In genomic region chr1:9872430-9873165, GRCh38 we compare ENCODE assay signal across 14 cellular contexts. TPM values are rescaled to one million over a fixed set of nuclear protein-coding genes. Genes with fewer than 3 reads are reported as not detected.
A peak's percentile ranks its signal among the peaks of the same experiment; 100 is the strongest.
DNase-seq lines count a peak whose midpoint lies in the region; ATAC-seq and TF ChIP-seq lines count a peak whose summit lies in the region.
"Had no signal": no experiment of that assay in that cellular context is flagged by ENCODE, and none has a peak within 500 bp of the region (broad histone marks: within the 10 kb centered on the region; RNA-seq: fewer than 3 reads in every experiment).

No MANE protein-coding gene starts in this region.

- H3K36me3 Mint-ChIP-seq in immature natural killer cell = no peaks in the 10 kb centered on the region
- no peaks in the 10 kb centered on the region for H3K36me3 Mint-ChIP-seq in activated naive CD4-positive, alpha-beta T cell treated with anti-CD3 and anti-CD28 coated beads, Interleukin-2, amount 50 U/mL, for 72 hours

- H3K4me3 Mint-ChIP-seq in immature natural killer cell = no peak overlapping the region
- H3K4me3 Mint-ChIP-seq: B cell had no signal

- no peak for TF ChIP-seq CTCF in astrocyte of the spinal cord (IDR thresholded peaks at IDR 0.05; ENCODE audit: low read depth, low read length)

- no peak overlapping the region for H3K4me3 ChIP-seq in astrocyte of the spinal cord (ENCODE audit: low read depth, low read length)
- H3K4me3 ChIP-seq: GM12878, tibial artery had no signal

- in situ Hi-C loops in astrocyte of the spinal cord (cut with HindIII; ENCODE audit: low sequenced_read_pairs) = no loop called here

- DNase-seq in Daoy (ENCODE audit: low read depth) = peak; percentile 67
- DNase-seq in NCI-H226 = peak; percentile 69
- peak; percentile 45 for DNase-seq in astrocyte of the spinal cord (ENCODE audit: low read depth, low spot score)
- peak; percentile 85 for DNase-seq in myocyte (ENCODE audit: low read depth)
- no peak for DNase-seq in immature natural killer cell
- no peak for DNase-seq in activated naive CD4-positive, alpha-beta T cell treated with anti-CD3 and anti-CD28 coated beads, Interleukin-2, amount 50 U/mL, for 72 hours (ENCODE audit: low spot score in 2 of 2)
- DNase-seq: activated gamma-delta T cell treated with Interleukin-2 at 50 U/mL for 16 hours, NCI-H1092 treated with DMSO at 0.1 percent for 48 hours, NCI-H748 treated with DMSO at 0.1 percent for 48 hours, tibial artery had no signal

- no peak overlapping the region for H3K27ac Mint-ChIP-seq in immature natural killer cell
- no peak overlapping the region for H3K27ac Mint-ChIP-seq in activated naive CD4-positive, alpha-beta T cell treated with anti-CD3 and anti-CD28 coated beads, Interleukin-2, amount 50 U/mL, for 72 hours
- H3K27ac Mint-ChIP-seq: B cell had no signal

- no peaks in the 10 kb centered on the region for H3K9me3 Mint-ChIP-seq in immature natural killer cell
- no peaks in the 10 kb centered on the region for H3K9me3 Mint-ChIP-seq in activated naive CD4-positive, alpha-beta T cell treated with anti-CD3 and anti-CD28 coated beads, Interleukin-2, amount 50 U/mL, for 72 hours

- peaks cover 7 to 19% of the 10 kb centered on the region in 2 donors for H3K4me1 Mint-ChIP-seq in immature natural killer cell

- no peak for ATAC-seq in GM18520 (IDR thresholded peaks at IDR 0.05; ENCODE audit: unreplicated experiment)
- no peak for ATAC-seq in activated naive CD4-positive, alpha-beta T cell treated with anti-CD3 and anti-CD28 coated beads, Interleukin-2, amount 50 U/mL, for 72 hours
- ATAC-seq in HG03095 (IDR thresholded peaks at IDR 0.05; ENCODE audit: unreplicated experiment) = no peak
- ATAC-seq: GM12878 had no signal

- peaks cover 0 to 4% (median 1%) of the 10 kb centered on the region in 3 donors for H3K27me3 Mint-ChIP-seq in immature natural killer cell (ENCODE audit: low read depth in 3 of 3)
- H3K27me3 Mint-ChIP-seq: B cell had no signal

RNA-seq across cellular contexts. Expression of gene CTNNBIP1, which starts 37.5 kb away (rescaled TPM):
- 17.0 and 24.3 TPM in 2 replicates for total RNA-seq in Daoy (2014; rRNA removed; shearing (Covaris generic))
- total RNA-seq in myocyte = 19.6 and 26.0 TPM in 2 replicates
- 23.9 TPM for polyA plus RNA-seq in myocyte (2012)
- 10 to 100 TPM; 41.0 to 51.5 (median 45.5) TPM for polyA plus RNA-seq in immature natural killer cell
- total RNA-seq in activated naive CD4-positive, alpha-beta T cell treated with anti-CD3 and anti-CD28 coated beads, Interleukin-2, amount 50 U/mL, for 72 hours = 10 to 100 TPM; 14.5 to 14.6 TPM

RNA-seq across cellular contexts. Expression of gene CLSTN1, which starts 48.8 kb away (rescaled TPM):
- total RNA-seq in Daoy (2014; rRNA removed; shearing (Covaris generic)) = 37.5 and 41.7 TPM in 2 replicates
- total RNA-seq in myocyte = 17.1 and 23.5 TPM in 2 replicates
- 71.5 TPM for polyA plus RNA-seq in myocyte (2012)
- 10 to 100 TPM in 2 of 3 donors, 1 to 10 TPM in 1; 7.4 to 35.7 (median 11.0) TPM for polyA plus RNA-seq in immature natural killer cell
- total RNA-seq in activated naive CD4-positive, alpha-beta T cell treated with anti-CD3 and anti-CD28 coated beads, Interleukin-2, amount 50 U/mL, for 72 hours = 10 to 100 TPM; 15.6 to 43.3 TPM

Comparison
In these comparisons a context has a peak if more than half of its experiments do, and no peak if none do; other contexts are left out.
1. DNase-seq: peak in Daoy (single experiment), NCI-H226 (single experiment), astrocyte of the spinal cord (single experiment) and myocyte (single experiment); none in immature natural killer cell (0 of 3) and activated naive CD4-positive, alpha-beta T cell treated with anti-CD3 and anti-CD28 coated beads, Interleukin-2, amount 50 U/mL, for 72 hours (0 of 2).